1 cellular context compared by ENCODE assay signal in genomic region chr6:138567052-138567451, GRCh38.
TF ChIP-seq lines count a peak whose summit lies in the region.

No MANE protein-coding gene starts in this region.

TF ChIP-seq in HepG2, 621 proteins besides CTCF, POLR2A, EP300 and RAD21 (continued from another document):
- TF ChIP-seq, protein P1, sequence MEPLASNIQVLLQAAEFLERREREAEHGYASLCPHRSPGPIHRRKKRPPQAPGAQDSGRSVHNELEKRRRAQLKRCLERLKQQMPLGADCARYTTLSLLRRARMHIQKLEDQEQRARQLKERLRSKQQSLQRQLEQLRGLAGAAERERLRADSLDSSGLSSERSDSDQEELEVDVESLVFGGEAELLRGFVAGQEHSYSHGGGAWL (CRISPR knock-in tag; IDR thresholded peaks at IDR 0.05), result no peak
- TF ChIP-seq RBFOX2 (IDR thresholded peaks at IDR 0.05; ENCODE audit: low read depth, low read length) (0 out of 2 replicates have a peak, but pooled peaks have one; percentile 6), RNF2 (conservative IDR thresholded peaks at IDR 0.05; ENCODE audit: low read depth) (no peak), POGZ (CRISPR knock-in tag; IDR thresholded peaks at IDR 0.05) (0 out of 2 replicates have a peak, but pooled peaks have one; percentile 38), ZMYM3 (CRISPR knock-in tag; IDR thresholded peaks at IDR 0.05) (peak; percentile 68; the same call in 1 of the 2 replicates), ERF (CRISPR knock-in tag; IDR thresholded peaks at IDR 0.05) (no peak), MLLT10 (CRISPR knock-in tag; IDR thresholded peaks at IDR 0.05) (no peak), JUND (CRISPR knock-in tag; IDR thresholded peaks at IDR 0.05) (no peak), GABPA (IDR thresholded peaks at IDR 0.05; ENCODE audit: low read depth, low read length) (no peak), GABPA (CRISPR knock-in tag; IDR thresholded peaks at IDR 0.05; ENCODE audit: low read depth) (no peak), RARG (CRISPR knock-in tag; IDR thresholded peaks at IDR 0.05; ENCODE audit: low read depth) (no peak), POLR2G (IDR thresholded peaks at IDR 0.05; ENCODE audit: low read depth, low read length) (0 out of 2 replicates have a peak, but pooled peaks have one; percentile 16), KMT2B (CRISPR knock-in tag; IDR thresholded peaks at IDR 0.05) (no peak), ZMYM2 (CRISPR knock-in tag; IDR thresholded peaks at IDR 0.05) (peak; percentile 48; the same call in 1 of the 2 replicates), ZFP41 (CRISPR knock-in tag; IDR thresholded peaks at IDR 0.05; ENCODE audit: borderline replicate concordance) (no peak), GZF1 (CRISPR knock-in tag; IDR thresholded peaks at IDR 0.05) (no peak), HMGXB4 (CRISPR knock-in tag; IDR thresholded peaks at IDR 0.05; ENCODE audit: borderline replicate concordance in 1 of 2, low read depth in 1 of 2) (no peak), NCOA2 (CRISPR knock-in tag; IDR thresholded peaks at IDR 0.05) (no peak)
- TF ChIP-seq, protein P2, sequence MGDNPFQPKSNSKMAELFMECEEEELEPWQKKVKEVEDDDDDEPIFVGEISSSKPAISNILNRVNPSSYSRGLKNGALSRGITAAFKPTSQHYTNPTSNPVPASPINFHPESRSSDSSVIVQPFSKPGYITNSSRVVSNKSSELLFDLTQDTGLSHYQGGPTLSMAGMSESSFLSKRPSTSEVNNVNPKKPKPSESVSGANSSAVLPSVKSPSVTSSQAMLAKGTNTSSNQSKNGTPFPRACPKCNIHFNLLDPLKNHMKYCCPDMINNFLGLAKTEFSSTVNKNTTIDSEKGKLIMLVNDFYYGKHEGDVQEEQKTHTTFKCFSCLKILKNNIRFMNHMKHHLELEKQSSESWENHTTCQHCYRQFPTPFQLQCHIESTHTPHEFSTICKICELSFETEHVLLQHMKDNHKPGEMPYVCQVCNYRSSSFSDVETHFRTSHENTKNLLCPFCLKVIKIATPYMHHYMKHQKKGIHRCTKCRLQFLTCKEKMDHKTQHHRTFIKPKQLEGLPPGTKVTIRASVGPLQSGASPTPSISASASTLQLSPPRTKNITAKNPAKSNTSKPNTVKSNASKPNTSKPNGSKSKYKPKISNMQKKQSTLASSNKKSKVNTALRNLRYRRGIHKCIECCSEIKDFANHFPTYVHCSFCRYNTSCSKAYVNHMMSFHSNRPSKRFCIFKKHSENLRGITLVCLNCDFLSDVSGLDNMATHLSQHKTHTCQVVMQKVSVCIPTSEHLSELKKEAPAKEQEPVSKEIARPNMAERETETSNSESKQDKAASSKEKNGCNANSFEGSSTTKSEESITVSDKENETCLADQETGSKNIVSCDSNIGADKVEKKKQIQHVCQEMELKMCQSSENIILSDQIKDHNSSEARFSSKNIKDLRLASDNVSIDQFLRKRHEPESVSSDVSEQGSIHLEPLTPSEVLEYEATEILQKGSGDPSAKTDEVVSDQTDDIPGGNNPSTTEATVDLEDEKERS (CRISPR knock-in tag; IDR thresholded peaks at IDR 0.05), result 0 out of 2 replicates have a peak, but pooled peaks have one; percentile 33
TF ChIP-seq in HepG2: peak in this region for 8.
